In the genomic region with DNA sequence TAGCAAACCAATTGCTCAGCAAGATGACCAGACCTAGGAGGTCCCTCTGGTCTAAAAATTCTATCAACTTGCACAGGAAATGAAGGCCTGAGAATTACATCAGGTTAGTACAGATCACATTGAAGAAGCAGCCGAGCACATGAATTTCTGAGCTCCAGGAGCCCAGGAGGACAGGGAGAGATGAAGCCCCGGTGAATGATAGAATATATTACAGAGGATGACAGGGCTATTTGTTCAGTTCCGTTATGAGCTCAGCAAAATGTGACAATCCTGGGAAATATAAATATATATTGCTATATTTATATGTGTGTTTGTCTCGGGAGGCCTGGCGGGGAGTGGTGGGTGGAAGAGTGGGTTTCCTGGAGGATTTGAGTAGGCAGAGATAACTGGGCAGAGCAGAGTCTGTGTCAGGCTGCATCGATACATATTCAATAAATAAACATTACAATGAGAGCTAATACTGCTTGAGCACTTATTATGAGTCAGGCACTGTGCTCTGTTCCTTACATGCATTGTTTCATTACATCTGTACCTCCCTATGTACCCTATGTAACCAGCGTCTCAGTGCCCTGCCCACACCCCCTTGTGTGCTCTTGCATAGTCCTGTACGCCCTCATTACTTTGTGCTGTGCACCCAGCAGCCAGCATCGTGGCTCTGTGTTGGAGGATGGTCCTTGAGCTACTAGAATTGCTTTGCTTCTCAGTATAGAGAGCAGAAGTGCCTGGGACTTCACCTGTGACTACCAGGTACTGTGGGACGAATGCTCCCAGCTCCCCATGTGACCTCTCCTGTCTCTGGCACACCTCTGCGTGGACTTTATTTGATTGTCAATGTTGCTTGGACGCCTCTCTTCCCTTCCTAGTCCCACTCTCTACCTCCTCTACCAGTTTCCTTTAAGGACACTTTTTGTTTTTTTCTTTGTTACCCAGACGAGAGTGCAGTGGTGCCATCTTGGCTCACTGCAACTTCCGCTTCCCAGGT, we compare ENCODE assay signal across 25 cellular contexts. TPM values are rescaled to one million over a fixed set of nuclear protein-coding genes. Genes with fewer than 3 reads are reported as not detected.
A peak's percentile ranks its signal among the peaks of the same experiment; 100 is the strongest.
DNase-seq lines count a peak whose midpoint lies in the region; ATAC-seq, FAIRE-seq and TF ChIP-seq lines count a peak whose summit lies in the region.
"Had no signal": no experiment of that assay in that cellular context is flagged by ENCODE, and none has a peak within 500 bp of the region (broad histone marks: within the 10 kb centered on the region; RNA-seq: fewer than 3 reads in every experiment).

No MANE protein-coding gene starts in this region.

- no peak overlapping the region for H3K4me3 ChIP-seq in heart right ventricle
- no peak overlapping the region for H3K4me3 ChIP-seq in H1 (ENCODE audit: extremely low read depth in 1 of 4, insufficient read depth in 2 of 4, low read depth in 3 of 4, low read length in 4 of 4)
- no peak overlapping the region for H3K4me3 ChIP-seq in transverse colon

- no peaks in the 10 kb centered on the region for H4K20me1 ChIP-seq in H1 (replicated peaks in 1 of 2; ENCODE audit: control insufficient read depth in 1 of 2, insufficient read depth in 2 of 2, low read length in 2 of 2)

- no peak overlapping the region for H2BK5ac ChIP-seq in H1 (ENCODE audit: low read depth, low read length)

- H4K5ac ChIP-seq in H1 (ENCODE audit: insufficient read length, low read depth, low read length), result no peak overlapping the region

- no peak overlapping the region for H2BK15ac ChIP-seq in H1 (ENCODE audit: low read length)

- H3K23ac ChIP-seq in H1 (ENCODE audit: insufficient read length), result no peak overlapping the region

- no peak overlapping the region; the same call in 1 of the 2 replicates for H2BK12ac ChIP-seq in H1 (ENCODE audit: low read depth, low read length)

- TF ChIP-seq EP300 in H1 (IDR thresholded peaks at IDR 0.05; ENCODE audit: borderline replicate concordance in 1 of 2, low read depth in 2 of 2, low read length in 2 of 2), result no peak
- no peak for TF ChIP-seq EP300 in transverse colon (IDR thresholded peaks at IDR 0.05; ENCODE audit: low read depth)

- 0 out of 2 replicates have a peak overlapping the region, but pooled peaks have one; percentile 77 for H2BK20ac ChIP-seq in H1 (ENCODE audit: low read length)

- H3K18ac ChIP-seq in H1 (ENCODE audit: extremely low read depth, low read length), result no peak overlapping the region

- DNase-seq in heart right ventricle, result no peak
- no peak for DNase-seq in left cardiac atrium
- no peak for DNase-seq in H1 (ENCODE audit: low read depth in 1 of 2, low spot score in 2 of 2)
- DNase-seq in lung microvascular endothelial cell (ENCODE audit: low read depth in 2 of 2), result peak; percentile 51 to 62
- DNase-seq in transverse colon, result no peak
- no peak for DNase-seq in NCI-H82 treated with DMSO at 0.1 percent for 48 hours (lab: John Stamatoyannopoulos, UW; ENCODE audit: unreplicated experiment)
- DNase-seq: activated CD4-positive, alpha-beta T cell treated with anti-CD3 and anti-CD28 coated beads, Interleukin-2, amount 10 ng/mL, durations not matched to agents 24 days and 14 days; activated naive CD4-positive, alpha-beta T cell treated with Interleukin-2 at 50 U/mL for 16 hours; activated T-cell treated with anti-CD3 and anti-CD28 coated beads, Interleukin-2, amount 50 U/mL, for 48 hours; amygdala; DMS79; glutamatergic neuron; H9; left colon; NCI-H1092; NCI-H2029 treated with DMSO at 0.1 percent for 48 hours; NCI-H226; stimulated activated naive CD8-positive, alpha-beta T cell treated with anti-CD3 and anti-CD28 coated beads, Interleukin-15, amount 100 ng/mL, for 72 hours; WERI-Rb-1 had no signal

- H3K9ac ChIP-seq in H1 (replicated peaks in 1 of 4; ENCODE audit: extremely low read depth in 1 of 4, low read depth in 3 of 4, low read length in 3 of 4), result no peak overlapping the region
- H3K9ac ChIP-seq: parathyroid adenoma had no signal

- no peak overlapping the region for H3K56ac ChIP-seq in H1 (replicated peaks; ENCODE audit: insufficient read length, low read depth, low read length)

- TF ChIP-seq CTCF in heart right ventricle (IDR thresholded peaks at IDR 0.05) (no peak), H1 (IDR thresholded peaks at IDR 0.05; ENCODE audit: control extremely low read depth in 1 of 3, insufficient read depth in 1 of 3, low read depth in 1 of 3, low read length in 3 of 3) (no peak), transverse colon (IDR thresholded peaks at IDR 0.05) (no peak)

- intact Hi-C loops in heart right ventricle (cut with DNase I) (no loop called here), left cardiac atrium (cut with DNase I) (loop anchor here in 1 of 2 donors (5.0 kb wide), 1 partner anchor 35 kb away; no protein-coding TSS in a partner anchor), transverse colon (cut with DNase I; ENCODE audit: low total_unique reads) (no loop called here)

- H3K79me2 ChIP-seq in H1 (ENCODE audit: control insufficient read depth in 1 of 2, insufficient read depth in 2 of 2, low read length in 2 of 2), result no peaks in the 10 kb centered on the region
- H3K79me2 ChIP-seq: parathyroid adenoma had no signal

- CTCF ChIA-PET in H1 (lab: Charles Lee; ENCODE audit: partially characterized antibody), result interaction anchor here (0.6 to 4.5 kb wide), 3 partner anchors 13 to 106 kb away, joined by 3 to 29 read pairs (median 3); no protein-coding TSS in a partner anchor

- H3K4me2 ChIP-seq in H1 (ENCODE audit: insufficient read depth in 1 of 2, low read depth in 2 of 2, low read length in 2 of 2), result no peak overlapping the region

- in situ Hi-C loops in transverse colon (cut with MboI; ENCODE audit: low pct_ligation_motif_present in 1 of 4, low pct_unique_long_range_greater_than_20kb in 1 of 4, low sequenced_read_pairs in 3 of 4), result no loop called here

- no peaks in the 10 kb centered on the region for H3K9me3 ChIP-seq in heart right ventricle
- no peaks in the 10 kb centered on the region for H3K9me3 ChIP-seq in H1 (ENCODE audit: insufficient read depth in 2 of 2, low read depth in 1 of 2, low read length in 1 of 2)
- H3K9me3 ChIP-seq in transverse colon, result no peaks in the 10 kb centered on the region

- no peak overlapping the region for H2BK120ac ChIP-seq in H1 (replicated peaks; ENCODE audit: low read depth, low read length)

- ATAC-seq in heart right ventricle, result no peak
- no peak for ATAC-seq in left cardiac atrium
- no peak for ATAC-seq in GM19467 (IDR thresholded peaks at IDR 0.05; ENCODE audit: unreplicated experiment)
- ATAC-seq in GM18520 (IDR thresholded peaks at IDR 0.05; ENCODE audit: unreplicated experiment), result no peak
- ATAC-seq: left colon; stimulated activated naive CD8-positive, alpha-beta T cell treated with anti-CD3 and anti-CD28 coated beads, Interleukin-15, amount 100 ng/mL, for 72 hours had no signal

- POLR2A ChIA-PET in H1 (lab: Charles Lee; ENCODE audit: partially characterized antibody), result no interaction called here

- 78 to 80% methylated on average over 14 of the region's 14 CpGs for WGBS in heart right ventricle, 2 donors
- WGBS in H1 (ENCODE audit: extremely low coverage in 1 of 2, insufficient coverage in 1 of 2, insufficient read length in 1 of 2, insufficient replicate concordance in 2 of 2, low coverage in 1 of 2, low lambda C conversion rate in 2 of 2, missing lambda C conversion rate in 1 of 2), 2 experiments, result 87% methylated on average over 14 of the region's 14 CpGs; no CpG with 5 or more reads in 1 of the 2 experiments
- 69 to 80% methylated on average over 8 to 14 of the region's 14 CpGs for WGBS in transverse colon (ENCODE audit: low coverage in 1 of 2), 2 donors

- peaks cover 31 to 84% (median 64%) of the 10 kb centered on the region in 9 donors for H3K4me1 ChIP-seq in heart right ventricle
- peaks cover 0 to 3% (median 0%) of the 10 kb centered on the region in 4 experiments; a peak in 1 of 7 replicates for H3K4me1 ChIP-seq in H1 (replicated peaks in 1 of 4; ENCODE audit: control insufficient read depth in 3 of 4, insufficient read depth in 4 of 4, low read length in 3 of 4)
- peaks cover 18 to 55% (median 43%) of the 10 kb centered on the region in 4 donors for H3K4me1 ChIP-seq in transverse colon

- H3K27me3 ChIP-seq in heart right ventricle (no peaks in the 10 kb centered on the region), H1 (replicated peaks in 1 of 4; ENCODE audit: control insufficient read depth in 3 of 4, extremely low read depth in 1 of 4, insufficient read depth in 3 of 4, low read length in 3 of 4) (no peaks in the 10 kb centered on the region), transverse colon (no peaks in the 10 kb centered on the region)

- no peak overlapping the region for H2AK5ac ChIP-seq in H1 (ENCODE audit: low read depth, low read length)

- H3K27ac ChIP-seq in heart right ventricle (peak overlapping the region in 8 of 10 donors; percentile 12 to 84 (median 68)), H1 (ENCODE audit: low read depth, low read length) (no peak overlapping the region), transverse colon (peak overlapping the region; percentile 2 to 84 (median 80))
- H3K27ac ChIP-seq: HL-60, parathyroid adenoma, RWPE1, WERI-Rb-1 had no signal

- H3K14ac ChIP-seq in H1 (ENCODE audit: insufficient read length), result no peak overlapping the region

- no peak for FAIRE-seq in H1 (lab: Jason Lieb, UNC)
- FAIRE-seq: A204.1 had no signal

- no peak for TF ChIP-seq POLR2A in H1 (IDR thresholded peaks at IDR 0.05; ENCODE audit: control extremely low read depth in 1 of 2, low read depth in 2 of 2, low read length in 2 of 2)
- no peak for TF ChIP-seq POLR2A in transverse colon (IDR thresholded peaks at IDR 0.05)

- H3K36me3 ChIP-seq in heart right ventricle (no peaks in the 10 kb centered on the region), H1 (ENCODE audit: control insufficient read depth in 2 of 4, insufficient read depth in 4 of 4, low read length in 3 of 4) (no peaks in the 10 kb centered on the region), transverse colon (no peaks in the 10 kb centered on the region)
- H3K36me3 ChIP-seq: WERI-Rb-1 had no signal

- H3K79me1 ChIP-seq in H1 (ENCODE audit: low read depth, low read length), result no peaks in the 10 kb centered on the region

- TF ChIP-seq RAD21 in H1 (IDR thresholded peaks at IDR 0.05 in 1 of 2, conservative IDR thresholded peaks at IDR 0.05 in 1 of 2; ENCODE audit: low read depth in 2 of 2, low read length in 2 of 2), result no peak

- H3K4ac ChIP-seq in H1 (replicated peaks; ENCODE audit: insufficient read length, low read depth, low read length), result no peak overlapping the region

- H2AFZ ChIP-seq in H1 (ENCODE audit: low read length), result no peak overlapping the region; the same call in 1 of the 2 replicates
- H2AFZ ChIP-seq: parathyroid adenoma had no signal

- H3K23me2 ChIP-seq in H1 (ENCODE audit: low read depth, low read length), result no peaks in the 10 kb centered on the region

- H4K8ac ChIP-seq in H1 (ENCODE audit: extremely low read depth, insufficient read depth, low read length), result no peak overlapping the region

- H4K91ac ChIP-seq in H1 (replicated peaks; ENCODE audit: insufficient read length, low read length), result no peak overlapping the region

RNA-seq across cellular contexts. Expression of gene KLF9, which starts 58.1 kb away (rescaled TPM):
- 10 to 100 TPM; 27.3 to 67.4 (median 41.1) TPM for total RNA-seq in heart right ventricle
- 10 to 100 TPM; 27.7 to 31.9 TPM for polyA plus RNA-seq in heart right ventricle
- total RNA-seq in left cardiac atrium, result 10 to 100 TPM; 56.2 to 78.9 TPM
- total RNA-seq in H1 (2021; fragmentation: NEBNext Ultra II Directional; extraction: Animal tissue kit (Norgen Biotek cat#: 25700)), result 0.82 and 0.98 TPM in 2 replicates
- polyA plus RNA-seq in H1 (2011; rRNA removed), result 0.47 TPM in 2 replicates
- 0.71 TPM for polyA plus RNA-seq in H1 (2011; cell fraction: cytosol; rRNA removed)
- 0.47 TPM for polyA plus RNA-seq in H1 (2011; cell fraction: nucleus; rRNA removed)
- 0.39 to 0.98 TPM (median 0.61 TPM) in 4 replicates for polyA plus RNA-seq in H1 (2012, experiment 1 of 2)
- polyA plus RNA-seq in H1 (2012, experiment 2 of 2), result 0.03 TPM
- 0.49 TPM for polyA plus RNA-seq in H1 (2013, experiment 1 of 2)
- 0.55 TPM for polyA plus RNA-seq in H1 (2013, experiment 2 of 2)
- 0.66 and 0.76 TPM in 2 replicates for polyA minus RNA-seq in H1 (2011; rRNA and poly(A)+ RNA removed)
- polyA minus RNA-seq in H1 (2011; cell fraction: cytosol; rRNA and poly(A)+ RNA removed), result 0.95 TPM
- 1.2 TPM for polyA minus RNA-seq in H1 (2011; cell fraction: nucleus; rRNA and poly(A)+ RNA removed)
- 13.3 and 23.2 TPM in 2 replicates for total RNA-seq in lung microvascular endothelial cell
- total RNA-seq in transverse colon, result 100 to 1,000 TPM in 1 of 4 donors, 10 to 100 TPM in 3; 60.3 to 111 (median 82.9) TPM

Comparison
In these comparisons a context has a peak if more than half of its experiments do, and no peak if none do; other contexts are left out.
1. DNase-seq: peak in lung microvascular endothelial cell (2 of 2); none in heart right ventricle (0 of 2), left cardiac atrium (single experiment), H1 (0 of 2), transverse colon (single experiment) and NCI-H82 treated with DMSO at 0.1 percent for 48 hours (single experiment).